Comparison of ENCODE assay signal across 28 cellular contexts in the genomic region with DNA sequence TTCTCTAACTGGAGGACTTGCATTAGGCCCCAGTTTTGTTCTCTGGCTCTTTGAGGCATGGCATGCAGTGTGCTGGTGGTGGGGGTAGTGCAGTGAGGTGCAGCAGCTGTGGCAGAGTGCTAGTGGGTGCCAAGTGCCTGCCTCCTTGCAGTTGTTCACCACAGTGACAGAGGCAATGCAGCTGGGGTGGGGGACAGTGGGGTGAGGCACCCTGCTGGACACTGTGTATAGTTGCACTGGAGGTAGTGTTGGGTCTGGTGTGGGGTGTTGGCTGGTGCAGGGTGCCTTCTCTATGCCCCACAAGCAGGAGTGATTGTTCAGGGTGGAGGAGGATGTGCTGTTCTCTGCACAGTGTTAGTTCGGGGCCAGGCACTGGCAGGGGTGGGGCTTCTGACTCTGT. TPM values are rescaled to one million over a fixed set of nuclear protein-coding genes. Genes with fewer than 3 reads are reported as not detected.
"Had no signal": no experiment of that assay in that cellular context is flagged by ENCODE, and none has a peak within 500 bp of the region (broad histone marks: within the 10 kb centered on the region; RNA-seq: fewer than 3 reads in every experiment).

No MANE protein-coding gene starts in this region.

- FAIRE-seq: RCC 7860 had no signal

- H3K4me1 Mint-ChIP-seq: activated naive CD8-positive, alpha-beta T cell treated with anti-CD3 and anti-CD28 coated beads, Interleukin-2, amount 10 ng/mL, durations not matched to agents 7 days and 5 days; WTC11 had no signal

- ATAC-seq: activated CD8-positive, alpha-beta T cell treated with anti-CD3 and anti-CD28 coated beads, Interleukin-2, amount 10 ng/mL, durations not matched to agents 7 days and 5 days; PC-3; SK-N-SH treated with all-trans-retinoic acid at 6 μM for 48 hours; WTC11 had no signal

- H3K4me3 ChIP-seq: adrenal gland, breast epithelium, MG63, SJSA1 had no signal

- H3K9ac ChIP-seq: KMS-11 had no signal

- H3K9me3 ChIP-seq: adrenal gland, MG63 had no signal

- H3K27ac Mint-ChIP-seq: activated CD8-positive, alpha-beta T cell treated with anti-CD3 and anti-CD28 coated beads, Interleukin-2, amount 10 ng/mL, durations not matched to agents 7 days and 5 days; activated naive CD8-positive, alpha-beta T cell treated with anti-CD3 and anti-CD28 coated beads, Interleukin-2, amount 10 ng/mL, durations not matched to agents 7 days and 5 days; T-helper 1 cell treated with Interleukin-12 subunit alpha and Interleukin-12 subunit beta and Interleukin-4 antibody, amounts not matched to agents 30 μg/mL and 1 μg/mL, for 36 hours; WTC11 had no signal

- H3K4me1 ChIP-seq: adrenal gland, breast epithelium, SJSA1 had no signal

- H3K36me3 Mint-ChIP-seq: activated naive CD8-positive, alpha-beta T cell treated with anti-CD3 and anti-CD28 coated beads, Interleukin-2, amount 10 ng/mL, durations not matched to agents 7 days and 5 days; WTC11 had no signal

- DNase-seq: activated CD4-positive, alpha-beta T cell treated with anti-CD3 and anti-CD28 coated beads for 48 hours; activated CD4-positive, alpha-beta T cell treated with anti-CD3 and anti-CD28 coated beads, Interleukin-2, amount 50 U/mL, for 4 hours; activated CD4-positive, CD25-positive, alpha-beta regulatory T cell treated with anti-CD3 and anti-CD28 coated beads, Interleukin-2, amount 50 U/mL, for 72 hours; activated CD8-positive, alpha-beta memory T cell treated with anti-CD3 and anti-CD28 coated beads, Interleukin-2, amount 50 U/mL, for 48 hours; activated CD8-positive, alpha-beta T cell treated with anti-CD3 and anti-CD28 coated beads, Interleukin-2, amount 10 ng/mL, durations not matched to agents 7 days and 5 days; activated naive CD4-positive, alpha-beta T cell treated with anti-CD3 and anti-CD28 coated beads, Interleukin-2, amount 50 U/mL, for 16 hours; activated naive CD8-positive, alpha-beta T cell treated with anti-CD3 and anti-CD28 coated beads, Interleukin-2, amount 10 ng/mL, durations not matched to agents 7 days and 5 days; activated T-cell treated with anti-CD3 and anti-CD28 coated beads, Interleukin-2, amount 50 U/mL, for 1 hour; adrenal gland; anterior cingulate cortex; caudate nucleus; MG63; NCI-H1105; NCI-H1436; NCI-H1694 treated with DMSO at 0.1 percent for 48 hours; NCI-H2029 treated with DMSO at 0.1 percent for 48 hours; NCI-H446; NCI-H524; PC-3; SHP77; SW 1271 had no signal

- H3K27ac ChIP-seq: adrenal gland, breast epithelium, KMS-11, SJSA1 had no signal

- H3K4me2 ChIP-seq: KMS-11 had no signal

- H3K36me3 ChIP-seq: adrenal gland, breast epithelium, MG63, SJSA1 had no signal

- H3K4me3 Mint-ChIP-seq: activated CD8-positive, alpha-beta T cell treated with anti-CD3 and anti-CD28 coated beads, Interleukin-2, amount 10 ng/mL, durations not matched to agents 7 days and 5 days; activated naive CD8-positive, alpha-beta T cell treated with anti-CD3 and anti-CD28 coated beads, Interleukin-2, amount 10 ng/mL, durations not matched to agents 7 days and 5 days; T-helper 1 cell treated with Interleukin-12 subunit alpha and Interleukin-12 subunit beta and Interleukin-4 antibody, amounts not matched to agents 30 μg/mL and 1 μg/mL, for 36 hours; WTC11 had no signal

- H3K27me3 ChIP-seq: adrenal gland, breast epithelium, MG63, SJSA1 had no signal

RNA-seq across cellular contexts. Expression of gene OR9A2, which starts 43.1 kb away (rescaled TPM):
- total RNA-seq: activated CD8-positive, alpha-beta T cell treated with anti-CD3 and anti-CD28 coated beads, Interleukin-2, amount 10 ng/mL, durations not matched to agents 7 days and 5 days; adrenal gland; PC-3; SJSA1; WTC11 had no signal
- polyA plus RNA-seq: adrenal gland had no signal

RNA-seq across cellular contexts. Expression of gene LLCFC1, which starts 44.5 kb away (rescaled TPM):
- total RNA-seq: activated CD8-positive, alpha-beta T cell treated with anti-CD3 and anti-CD28 coated beads, Interleukin-2, amount 10 ng/mL, durations not matched to agents 7 days and 5 days; activated naive CD8-positive, alpha-beta T cell treated with anti-CD3 and anti-CD28 coated beads, Interleukin-2, amount 10 ng/mL, durations not matched to agents 7 days and 5 days; adrenal gland; breast epithelium; PC-3; SJSA1; WTC11 had no signal
- polyA plus RNA-seq: adrenal gland had no signal

RNA-seq across cellular contexts. Expression of gene TRPV5, which starts 50.3 kb away (rescaled TPM):
- total RNA-seq: activated CD8-positive, alpha-beta T cell treated with anti-CD3 and anti-CD28 coated beads, Interleukin-2, amount 10 ng/mL, durations not matched to agents 7 days and 5 days; activated naive CD8-positive, alpha-beta T cell treated with anti-CD3 and anti-CD28 coated beads, Interleukin-2, amount 10 ng/mL, durations not matched to agents 7 days and 5 days; adrenal gland; PC-3; SJSA1; WTC11 had no signal
- polyA plus RNA-seq: adrenal gland had no signal
